3 cellular contexts compared by ENCODE assay signal in genomic region chr11:95792700-95793099, GRCh38.
TF ChIP-seq lines count a peak whose summit lies in the region.

No MANE protein-coding gene starts in this region.

TF ChIP-seq in SK-N-SH, 30 proteins besides CTCF, POLR2A, EP300 and RAD21 (continues in another document):
- TF ChIP-seq RCOR1 (IDR thresholded peaks at IDR 0.05; ENCODE audit: low read length) = no peak
- TF ChIP-seq, protein P1, sequence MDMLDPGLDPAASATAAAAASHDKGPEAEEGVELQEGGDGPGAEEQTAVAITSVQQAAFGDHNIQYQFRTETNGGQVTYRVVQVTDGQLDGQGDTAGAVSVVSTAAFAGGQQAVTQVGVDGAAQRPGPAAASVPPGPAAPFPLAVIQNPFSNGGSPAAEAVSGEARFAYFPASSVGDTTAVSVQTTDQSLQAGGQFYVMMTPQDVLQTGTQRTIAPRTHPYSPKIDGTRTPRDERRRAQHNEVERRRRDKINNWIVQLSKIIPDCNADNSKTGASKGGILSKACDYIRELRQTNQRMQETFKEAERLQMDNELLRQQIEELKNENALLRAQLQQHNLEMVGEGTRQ (IDR thresholded peaks at IDR 0.05; ENCODE audit: borderline replicate concordance, low read depth, low read length) = no peak
- TF ChIP-seq MAX (IDR thresholded peaks at IDR 0.05; ENCODE audit: low read depth) = no peak
- TF ChIP-seq, protein P2, sequence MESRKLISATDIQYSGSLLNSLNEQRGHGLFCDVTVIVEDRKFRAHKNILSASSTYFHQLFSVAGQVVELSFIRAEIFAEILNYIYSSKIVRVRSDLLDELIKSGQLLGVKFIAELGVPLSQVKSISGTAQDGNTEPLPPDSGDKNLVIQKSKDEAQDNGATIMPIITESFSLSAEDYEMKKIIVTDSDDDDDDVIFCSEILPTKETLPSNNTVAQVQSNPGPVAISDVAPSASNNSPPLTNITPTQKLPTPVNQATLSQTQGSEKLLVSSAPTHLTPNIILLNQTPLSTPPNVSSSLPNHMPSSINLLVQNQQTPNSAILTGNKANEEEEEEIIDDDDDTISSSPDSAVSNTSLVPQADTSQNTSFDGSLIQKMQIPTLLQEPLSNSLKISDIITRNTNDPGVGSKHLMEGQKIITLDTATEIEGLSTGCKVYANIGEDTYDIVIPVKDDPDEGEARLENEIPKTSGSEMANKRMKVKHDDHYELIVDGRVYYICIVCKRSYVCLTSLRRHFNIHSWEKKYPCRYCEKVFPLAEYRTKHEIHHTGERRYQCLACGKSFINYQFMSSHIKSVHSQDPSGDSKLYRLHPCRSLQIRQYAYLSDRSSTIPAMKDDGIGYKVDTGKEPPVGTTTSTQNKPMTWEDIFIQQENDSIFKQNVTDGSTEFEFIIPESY (IDR thresholded peaks at IDR 0.05; ENCODE audit: borderline replicate concordance, low read depth) = no peak
- TF ChIP-seq, protein P3, sequence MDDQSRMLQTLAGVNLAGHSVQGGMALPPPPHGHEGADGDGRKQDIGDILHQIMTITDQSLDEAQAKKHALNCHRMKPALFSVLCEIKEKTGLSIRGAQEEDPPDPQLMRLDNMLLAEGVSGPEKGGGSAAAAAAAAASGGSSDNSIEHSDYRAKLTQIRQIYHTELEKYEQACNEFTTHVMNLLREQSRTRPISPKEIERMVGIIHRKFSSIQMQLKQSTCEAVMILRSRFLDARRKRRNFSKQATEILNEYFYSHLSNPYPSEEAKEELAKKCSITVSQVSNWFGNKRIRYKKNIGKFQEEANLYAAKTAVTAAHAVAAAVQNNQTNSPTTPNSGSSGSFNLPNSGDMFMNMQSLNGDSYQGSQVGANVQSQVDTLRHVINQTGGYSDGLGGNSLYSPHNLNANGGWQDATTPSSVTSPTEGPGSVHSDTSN (IDR thresholded peaks at IDR 0.05) = no peak
- TF ChIP-seq TCF12 (IDR thresholded peaks at IDR 0.05) = no peak
- TF ChIP-seq POLR2AphosphoS5 (IDR thresholded peaks at IDR 0.05; ENCODE audit: low read depth, low read length) = no peak
- no peak for TF ChIP-seq FOXJ3 (CRISPR knock-in tag; IDR thresholded peaks at IDR 0.05)
- no peak for TF ChIP-seq EZH2phosphoT487 (IDR thresholded peaks at IDR 0.05; ENCODE audit: borderline replicate concordance, low read depth)
- TF ChIP-seq ELF1 (IDR thresholded peaks at IDR 0.05) = no peak
- no peak for TF ChIP-seq USF1 (IDR thresholded peaks at IDR 0.05; ENCODE audit: borderline replicate concordance, low read depth)
- TF ChIP-seq FOXM1 (IDR thresholded peaks at IDR 0.05; ENCODE audit: low read depth) = no peak

TF ChIP-seq in SK-N-SH treated with all-trans-retinoic acid at 6 μM for 48 hours, 23 proteins besides CTCF, POLR2A, EP300 and RAD21:
- TF ChIP-seq ESRRG (CRISPR knock-in tag; IDR thresholded peaks at IDR 0.05) (no peak), ZNF8 (CRISPR knock-in tag; IDR thresholded peaks at IDR 0.05) (no peak), CSRNP3 (CRISPR knock-in tag; IDR thresholded peaks at IDR 0.05) (no peak), CSDC2 (CRISPR knock-in tag; IDR thresholded peaks at IDR 0.05) (no peak), ZFP30 (CRISPR knock-in tag; IDR thresholded peaks at IDR 0.05) (no peak), RARB (CRISPR knock-in tag; IDR thresholded peaks at IDR 0.05) (no peak), TCF4 (CRISPR knock-in tag; IDR thresholded peaks at IDR 0.05; ENCODE audit: borderline replicate concordance) (no peak), BACH2 (CRISPR knock-in tag; IDR thresholded peaks at IDR 0.05; ENCODE audit: borderline replicate concordance) (no peak), GLIS3 (CRISPR knock-in tag; IDR thresholded peaks at IDR 0.05) (no peak), ZNF565 (CRISPR knock-in tag; conservative IDR thresholded peaks at IDR 0.05; ENCODE audit: low read depth) (no peak)
- TF ChIP-seq, protein P4, sequence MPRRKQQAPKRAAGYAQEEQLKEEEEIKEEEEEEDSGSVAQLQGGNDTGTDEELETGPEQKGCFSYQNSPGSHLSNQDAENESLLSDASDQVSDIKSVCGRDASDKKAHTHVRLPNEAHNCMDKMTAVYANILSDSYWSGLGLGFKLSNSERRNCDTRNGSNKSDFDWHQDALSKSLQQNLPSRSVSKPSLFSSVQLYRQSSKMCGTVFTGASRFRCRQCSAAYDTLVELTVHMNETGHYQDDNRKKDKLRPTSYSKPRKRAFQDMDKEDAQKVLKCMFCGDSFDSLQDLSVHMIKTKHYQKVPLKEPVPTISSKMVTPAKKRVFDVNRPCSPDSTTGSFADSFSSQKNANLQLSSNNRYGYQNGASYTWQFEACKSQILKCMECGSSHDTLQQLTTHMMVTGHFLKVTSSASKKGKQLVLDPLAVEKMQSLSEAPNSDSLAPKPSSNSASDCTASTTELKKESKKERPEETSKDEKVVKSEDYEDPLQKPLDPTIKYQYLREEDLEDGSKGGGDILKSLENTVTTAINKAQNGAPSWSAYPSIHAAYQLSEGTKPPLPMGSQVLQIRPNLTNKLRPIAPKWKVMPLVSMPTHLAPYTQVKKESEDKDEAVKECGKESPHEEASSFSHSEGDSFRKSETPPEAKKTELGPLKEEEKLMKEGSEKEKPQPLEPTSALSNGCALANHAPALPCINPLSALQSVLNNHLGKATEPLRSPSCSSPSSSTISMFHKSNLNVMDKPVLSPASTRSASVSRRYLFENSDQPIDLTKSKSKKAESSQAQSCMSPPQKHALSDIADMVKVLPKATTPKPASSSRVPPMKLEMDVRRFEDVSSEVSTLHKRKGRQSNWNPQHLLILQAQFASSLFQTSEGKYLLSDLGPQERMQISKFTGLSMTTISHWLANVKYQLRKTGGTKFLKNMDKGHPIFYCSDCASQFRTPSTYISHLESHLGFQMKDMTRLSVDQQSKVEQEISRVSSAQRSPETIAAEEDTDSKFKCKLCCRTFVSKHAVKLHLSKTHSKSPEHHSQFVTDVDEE (CRISPR knock-in tag; IDR thresholded peaks at IDR 0.05) = no peak
- TF ChIP-seq, protein P5, sequence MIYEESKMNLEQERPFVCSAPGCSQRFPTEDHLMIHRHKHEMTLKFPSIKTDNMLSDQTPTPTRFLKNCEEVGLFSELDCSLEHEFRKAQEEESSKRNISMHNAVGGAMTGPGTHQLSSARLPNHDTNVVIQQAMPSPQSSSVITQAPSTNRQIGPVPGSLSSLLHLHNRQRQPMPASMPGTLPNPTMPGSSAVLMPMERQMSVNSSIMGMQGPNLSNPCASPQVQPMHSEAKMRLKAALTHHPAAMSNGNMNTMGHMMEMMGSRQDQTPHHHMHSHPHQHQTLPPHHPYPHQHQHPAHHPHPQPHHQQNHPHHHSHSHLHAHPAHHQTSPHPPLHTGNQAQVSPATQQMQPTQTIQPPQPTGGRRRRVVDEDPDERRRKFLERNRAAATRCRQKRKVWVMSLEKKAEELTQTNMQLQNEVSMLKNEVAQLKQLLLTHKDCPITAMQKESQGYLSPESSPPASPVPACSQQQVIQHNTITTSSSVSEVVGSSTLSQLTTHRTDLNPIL (CRISPR knock-in tag; IDR thresholded peaks at IDR 0.05; ENCODE audit: low read depth) = no peak

TF ChIP-seq in IMR-90, 13 proteins besides CTCF, POLR2A, EP300 and RAD21:
- TF ChIP-seq MXI1 (IDR thresholded peaks at IDR 0.05; ENCODE audit: borderline replicate concordance, low read depth, low read length) = no peak
- no peak for TF ChIP-seq CEBPB (IDR thresholded peaks at IDR 0.05; ENCODE audit: low read depth, low read length)
- no peak for TF ChIP-seq CHD1 (IDR thresholded peaks at IDR 0.05; ENCODE audit: low read depth, low read length)
- TF ChIP-seq, protein P6, sequence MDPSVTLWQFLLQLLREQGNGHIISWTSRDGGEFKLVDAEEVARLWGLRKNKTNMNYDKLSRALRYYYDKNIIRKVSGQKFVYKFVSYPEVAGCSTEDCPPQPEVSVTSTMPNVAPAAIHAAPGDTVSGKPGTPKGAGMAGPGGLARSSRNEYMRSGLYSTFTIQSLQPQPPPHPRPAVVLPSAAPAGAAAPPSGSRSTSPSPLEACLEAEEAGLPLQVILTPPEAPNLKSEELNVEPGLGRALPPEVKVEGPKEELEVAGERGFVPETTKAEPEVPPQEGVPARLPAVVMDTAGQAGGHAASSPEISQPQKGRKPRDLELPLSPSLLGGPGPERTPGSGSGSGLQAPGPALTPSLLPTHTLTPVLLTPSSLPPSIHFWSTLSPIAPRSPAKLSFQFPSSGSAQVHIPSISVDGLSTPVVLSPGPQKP (IDR thresholded peaks at IDR 0.05; ENCODE audit: borderline replicate concordance, low read depth, low read length) = no peak
- no peak for TF ChIP-seq MAZ (IDR thresholded peaks at IDR 0.05; ENCODE audit: borderline replicate concordance, low read depth, low read length)
- TF ChIP-seq, protein P1 (IDR thresholded peaks at IDR 0.05; ENCODE audit: low read depth, low read length) = no peak
- no peak for TF ChIP-seq RCOR1 (IDR thresholded peaks at IDR 0.05; ENCODE audit: insufficient replicate concordance, low read length)
- TF ChIP-seq MAFK (IDR thresholded peaks at IDR 0.05; ENCODE audit: low read depth, low read length) = no peak
TF ChIP-seq in IMR-90: peak in this region for 0.
